1 cellular context compared by ENCODE assay signal in genomic region chr9:76414656-76415055, GRCh38.
TF ChIP-seq lines count a peak whose summit lies in the region.

No MANE protein-coding gene starts in this region.

TF ChIP-seq in K562, 482 proteins besides CTCF, POLR2A, EP300 and RAD21:
- TF ChIP-seq GABPA (tag; conservative IDR thresholded peaks at IDR 0.05; ENCODE audit: low read depth) (0 out of 2 replicates have a peak, but pooled peaks have one; percentile 14), BRF1 (IDR thresholded peaks at IDR 0.05; ENCODE audit: borderline replicate concordance, extremely low read depth, insufficient read length) (no peak)
